Comparison of ENCODE assay signal across 1 cellular context in the genomic region with DNA sequence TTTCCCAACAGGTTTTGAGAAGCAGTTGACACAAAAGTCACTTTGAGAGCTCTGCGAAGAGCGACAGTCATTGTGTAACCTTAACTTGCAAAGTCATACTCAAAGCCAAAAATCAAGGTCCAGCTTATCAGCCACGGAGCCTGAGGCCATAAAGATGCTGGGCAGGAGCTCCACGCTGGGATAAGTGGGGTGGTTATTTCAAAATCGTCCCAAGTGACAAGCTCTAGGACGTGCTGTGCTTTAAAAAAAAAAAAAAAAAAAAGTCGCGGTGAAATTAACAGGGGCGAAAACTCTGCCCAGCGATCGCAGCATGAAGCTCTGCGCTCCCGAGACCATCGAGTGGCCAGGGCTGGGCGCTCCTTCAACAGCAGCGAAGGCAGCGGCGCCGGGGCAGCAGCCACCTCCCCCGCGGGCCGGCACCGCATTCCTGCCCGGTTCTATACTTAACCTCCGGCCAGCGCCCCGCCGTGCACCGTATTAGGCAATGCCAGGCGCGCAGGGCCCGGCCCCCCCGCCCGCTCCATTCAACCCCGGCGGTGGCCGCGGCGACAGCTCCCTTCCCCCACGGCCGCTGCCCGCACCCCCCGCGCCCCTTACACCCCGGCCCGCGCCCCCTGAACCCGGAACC.
TF ChIP-seq lines count a peak whose summit lies in the region.

No MANE protein-coding gene starts in this region.

TF ChIP-seq in SK-N-SH treated with all-trans-retinoic acid at 6 μM for 48 hours, 23 proteins besides CTCF, POLR2A, EP300 and RAD21 (continued from another document):
- TF ChIP-seq, protein P1, sequence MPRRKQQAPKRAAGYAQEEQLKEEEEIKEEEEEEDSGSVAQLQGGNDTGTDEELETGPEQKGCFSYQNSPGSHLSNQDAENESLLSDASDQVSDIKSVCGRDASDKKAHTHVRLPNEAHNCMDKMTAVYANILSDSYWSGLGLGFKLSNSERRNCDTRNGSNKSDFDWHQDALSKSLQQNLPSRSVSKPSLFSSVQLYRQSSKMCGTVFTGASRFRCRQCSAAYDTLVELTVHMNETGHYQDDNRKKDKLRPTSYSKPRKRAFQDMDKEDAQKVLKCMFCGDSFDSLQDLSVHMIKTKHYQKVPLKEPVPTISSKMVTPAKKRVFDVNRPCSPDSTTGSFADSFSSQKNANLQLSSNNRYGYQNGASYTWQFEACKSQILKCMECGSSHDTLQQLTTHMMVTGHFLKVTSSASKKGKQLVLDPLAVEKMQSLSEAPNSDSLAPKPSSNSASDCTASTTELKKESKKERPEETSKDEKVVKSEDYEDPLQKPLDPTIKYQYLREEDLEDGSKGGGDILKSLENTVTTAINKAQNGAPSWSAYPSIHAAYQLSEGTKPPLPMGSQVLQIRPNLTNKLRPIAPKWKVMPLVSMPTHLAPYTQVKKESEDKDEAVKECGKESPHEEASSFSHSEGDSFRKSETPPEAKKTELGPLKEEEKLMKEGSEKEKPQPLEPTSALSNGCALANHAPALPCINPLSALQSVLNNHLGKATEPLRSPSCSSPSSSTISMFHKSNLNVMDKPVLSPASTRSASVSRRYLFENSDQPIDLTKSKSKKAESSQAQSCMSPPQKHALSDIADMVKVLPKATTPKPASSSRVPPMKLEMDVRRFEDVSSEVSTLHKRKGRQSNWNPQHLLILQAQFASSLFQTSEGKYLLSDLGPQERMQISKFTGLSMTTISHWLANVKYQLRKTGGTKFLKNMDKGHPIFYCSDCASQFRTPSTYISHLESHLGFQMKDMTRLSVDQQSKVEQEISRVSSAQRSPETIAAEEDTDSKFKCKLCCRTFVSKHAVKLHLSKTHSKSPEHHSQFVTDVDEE (CRISPR knock-in tag; IDR thresholded peaks at IDR 0.05), result no peak
- TF ChIP-seq RARB (CRISPR knock-in tag; IDR thresholded peaks at IDR 0.05), result no peak
- TF ChIP-seq BACH2 (CRISPR knock-in tag; IDR thresholded peaks at IDR 0.05; ENCODE audit: borderline replicate concordance), result no peak
- TF ChIP-seq ESRRG (CRISPR knock-in tag; IDR thresholded peaks at IDR 0.05), result no peak
- no peak for TF ChIP-seq TCF4 (CRISPR knock-in tag; IDR thresholded peaks at IDR 0.05; ENCODE audit: borderline replicate concordance)
- TF ChIP-seq, protein P2, sequence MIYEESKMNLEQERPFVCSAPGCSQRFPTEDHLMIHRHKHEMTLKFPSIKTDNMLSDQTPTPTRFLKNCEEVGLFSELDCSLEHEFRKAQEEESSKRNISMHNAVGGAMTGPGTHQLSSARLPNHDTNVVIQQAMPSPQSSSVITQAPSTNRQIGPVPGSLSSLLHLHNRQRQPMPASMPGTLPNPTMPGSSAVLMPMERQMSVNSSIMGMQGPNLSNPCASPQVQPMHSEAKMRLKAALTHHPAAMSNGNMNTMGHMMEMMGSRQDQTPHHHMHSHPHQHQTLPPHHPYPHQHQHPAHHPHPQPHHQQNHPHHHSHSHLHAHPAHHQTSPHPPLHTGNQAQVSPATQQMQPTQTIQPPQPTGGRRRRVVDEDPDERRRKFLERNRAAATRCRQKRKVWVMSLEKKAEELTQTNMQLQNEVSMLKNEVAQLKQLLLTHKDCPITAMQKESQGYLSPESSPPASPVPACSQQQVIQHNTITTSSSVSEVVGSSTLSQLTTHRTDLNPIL (CRISPR knock-in tag; IDR thresholded peaks at IDR 0.05; ENCODE audit: low read depth), result no peak
